In genomic region chr1:40948741-40949528, GRCh38 we compare ENCODE assay signal across 8 cellular contexts. TPM values are rescaled to one million over a fixed set of nuclear protein-coding genes. Genes with fewer than 3 reads are reported as not detected.
DNase-seq lines count a peak whose midpoint lies in the region; TF ChIP-seq lines count a peak whose summit lies in the region.

No MANE protein-coding gene starts in this region.

- H3K27ac ChIP-seq in stomach = peak overlapping the region in 1 of 5 donors; percentile 5

- H3K9me3 ChIP-seq in endocrine pancreas (ENCODE audit: control insufficient read depth, low read length) (no peaks in the 10 kb centered on the region), stomach (no peaks in the 10 kb centered on the region)

- no peak for TF ChIP-seq EP300 in stomach (IDR thresholded peaks at IDR 0.05)

- TF ChIP-seq POLR2A in stomach (IDR thresholded peaks at IDR 0.05) = no peak

- peak overlapping the region; percentile 2 for H3K9ac ChIP-seq in endocrine pancreas (ENCODE audit: control insufficient read depth, insufficient read depth, low read length)

- no peak overlapping the region for H3K4me3 ChIP-seq in AG04449 (ENCODE audit: low read depth, low read length)
- no peak overlapping the region for H3K4me3 ChIP-seq in endocrine pancreas (ENCODE audit: control insufficient read depth, insufficient read depth, low read length)
- no peak overlapping the region for H3K4me3 ChIP-seq in stomach

- POLR2A ChIA-PET in AG04449 (lab: Yijun Ruan, JAX) = interaction anchor here (0.9 kb wide), 1 partner anchor 88 kb away, joined by 4 read pairs; no protein-coding TSS in a partner anchor

- H3K36me3 ChIP-seq in endocrine pancreas (ENCODE audit: control insufficient read depth, insufficient read depth, low read length) (no peaks in the 10 kb centered on the region), stomach (no peaks in the 10 kb centered on the region)

- H3K4me1 ChIP-seq in endocrine pancreas (ENCODE audit: control insufficient read depth, insufficient read depth, low read length) (no peaks in the 10 kb centered on the region), stomach (peaks cover 15 to 35% (median 23%) of the 10 kb centered on the region in 4 donors)

- no peaks in the 10 kb centered on the region for H3K27me3 ChIP-seq in endocrine pancreas (ENCODE audit: control insufficient read depth, insufficient read depth, low read length)
- H3K27me3 ChIP-seq in stomach = peaks cover 0 to 10% (median 0%) of the 10 kb centered on the region in 3 donors

- CTCF ChIA-PET in AG04449 (lab: Yijun Ruan, JAX) = interaction anchor here (0.6 to 25.0 kb wide), 45 partner anchors 8 to 1998 kb away, joined by 3 to 987 read pairs (median 4); partner anchors contain the start of genes CITED4 and CTPS1

- DNase-seq in AG04449 (ENCODE audit: low read depth, low spot score) (no peak), GM20000 (ENCODE audit: low spot score) (peak; percentile 53), NCI-H748 treated with DMSO at 0.1 percent for 48 hours (lab: John Stamatoyannopoulos, UW) (peak; percentile 96), myocyte (ENCODE audit: low read depth) (peak; percentile 88), stomach (peak; percentile 80), middle frontal gyrus (ENCODE audit: extremely low spot score, low spot score) (no peak)
- peak; percentile 67 to 75 for DNase-seq in activated CD4-positive, alpha-beta T cell treated with anti-CD3 and anti-CD28 coated beads, Interleukin-2, amount 50 U/mL, for 48 hours

- 34 to 44% (median 43%) methylated on average over 10 of the region's 10 CpGs for WGBS in stomach, 5 donors

- intact Hi-C loops in stomach (cut with DNase I; ENCODE audit: low total_unique reads) = no loop called here

- peak; percentile 74 for TF ChIP-seq CTCF in AG04449 (IDR thresholded peaks at IDR 0.05; ENCODE audit: insufficient read depth, low read length, missing control alignments)
- TF ChIP-seq CTCF in GM20000 (IDR thresholded peaks at IDR 0.05; ENCODE audit: extremely low read depth, missing control alignments) = no peak
- peak in 5 of 7 experiments; percentile 58 to 81 (median 78) for TF ChIP-seq CTCF in stomach (IDR thresholded peaks at IDR 0.05)

RNA-seq across cellular contexts. Expression of gene CTPS1, which starts 30.6 kb away (rescaled TPM):
- 19.8 TPM in 2 replicates for total RNA-seq in myocyte
- polyA plus RNA-seq in myocyte (2012) = 19.2 TPM
- 10 to 100 TPM; 14.0 to 45.5 (median 32.7) TPM for total RNA-seq in stomach
- polyA plus RNA-seq in stomach = 1 to 10 TPM; 6.4 to 9.8 (median 8.1) TPM

Comparison
In these comparisons a context has a peak if more than half of its experiments do, and no peak if none do; other contexts are left out.
1. DNase-seq: peak in GM20000 (single experiment), NCI-H748 treated with DMSO at 0.1 percent for 48 hours (single experiment), activated CD4-positive, alpha-beta T cell treated with anti-CD3 and anti-CD28 coated beads, Interleukin-2, amount 50 U/mL, for 48 hours (2 of 2), myocyte (single experiment) and stomach (single experiment); none in AG04449 (single experiment) and middle frontal gyrus (single experiment).